Comparison of ENCODE assay signal across 14 cellular contexts in the genomic region with DNA sequence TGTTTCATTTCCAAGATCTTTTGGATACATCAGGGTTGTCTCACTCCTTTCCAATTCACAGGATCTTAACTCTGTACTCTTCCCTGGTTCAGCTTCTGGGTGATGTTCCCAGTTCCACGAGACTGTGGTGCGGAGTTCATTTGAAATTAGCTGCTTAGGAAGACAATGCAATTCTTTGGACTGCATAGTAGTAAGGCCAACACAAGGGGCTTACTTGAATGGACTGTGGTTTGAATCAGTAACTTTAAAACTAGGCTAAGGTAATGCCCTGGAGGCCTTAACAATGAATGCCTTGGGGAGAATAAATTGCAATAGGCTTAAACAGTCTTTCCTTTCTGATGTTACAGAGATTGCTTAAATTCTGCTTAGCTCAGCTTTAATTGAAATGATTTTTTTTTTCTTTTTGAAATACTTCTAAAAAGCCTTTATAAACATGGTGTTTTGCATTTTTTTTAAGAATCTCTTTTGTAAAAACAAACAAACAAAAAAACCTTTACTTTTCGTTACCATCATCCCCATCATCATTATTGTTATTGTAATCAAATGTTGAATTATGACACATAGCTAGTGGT.
DNase-seq lines count a peak whose midpoint lies in the region; ATAC-seq, FAIRE-seq and TF ChIP-seq lines count a peak whose summit lies in the region.
"Had no signal": no experiment of that assay in that cellular context is flagged by ENCODE, and none has a peak within 500 bp of the region (broad histone marks: within the 10 kb centered on the region; RNA-seq: fewer than 3 reads in every experiment).

No MANE protein-coding gene starts in this region.

- H2AFZ ChIP-seq in IMR-90 (replicated peaks; ENCODE audit: low read length, poor library complexity) (no peak overlapping the region), K562 (ENCODE audit: low read depth, low read length) (no peak overlapping the region)

- H3K4me1 ChIP-seq in IMR-90 (ENCODE audit: control insufficient read depth, insufficient read depth, low read length), result no peaks in the 10 kb centered on the region
- peaks cover 0 to 4% of the 10 kb centered on the region in 2 experiments; a peak in 1 of 5 replicates for H3K4me1 ChIP-seq in K562 (replicated peaks in 1 of 2; ENCODE audit: control insufficient read depth in 2 of 2, insufficient read depth in 2 of 2, low read length in 2 of 2)
- H3K4me1 ChIP-seq in kidney (ENCODE audit: control insufficient read depth in 1 of 2, insufficient read depth in 1 of 2, low read depth in 1 of 2, low read length in 2 of 2), result no peaks in the 10 kb centered on the region
- H3K4me1 ChIP-seq in effector memory CD4-positive, alpha-beta T cell (ENCODE audit: control insufficient read depth, insufficient read depth, low read length, poor library complexity, severe bottlenecking), result no peaks in the 10 kb centered on the region

- H2AK9ac ChIP-seq in IMR-90 (replicated peaks; ENCODE audit: low read depth, low read length, poor library complexity), result no peak overlapping the region

- intact Hi-C loops in IMR-90 (cut with micrococcal nuclease) (no loop called here), K562 (cut with micrococcal nuclease) (no loop called here), kidney (cut with DNase I) (no loop called here)

- H4K8ac ChIP-seq in IMR-90 (ENCODE audit: low read depth in 2 of 2, low read length in 2 of 2), result no peak overlapping the region

- no peak overlapping the region for H3K4me3 ChIP-seq in IMR-90 (ENCODE audit: insufficient read depth, low read depth, low read length)
- H3K4me3 ChIP-seq in K562, result no peak overlapping the region
- H3K4me3 ChIP-seq in kidney (ENCODE audit: low read length in 2 of 2), result no peak overlapping the region
- H3K4me3 ChIP-seq in effector memory CD4-positive, alpha-beta T cell (ENCODE audit: insufficient read depth, low read depth, low read length, poor library complexity, severe bottlenecking), result no peak overlapping the region

- H2BK20ac ChIP-seq in IMR-90 (ENCODE audit: low read depth, low read length), result no peak overlapping the region

- FAIRE-seq in K562 (lab: Jason Lieb, UNC) (no peak), kidney (lab: Jason Lieb, UNC) (peak; percentile 19), H54 (lab: Jason Lieb, UNC) (no peak)
- FAIRE-seq: D721Med had no signal

- no peaks in the 10 kb centered on the region for H3K79me2 ChIP-seq in K562 (ENCODE audit: control insufficient read depth, insufficient read depth, low read length)

- TF ChIP-seq POLR2A in IMR-90 (IDR thresholded peaks at IDR 0.05; ENCODE audit: low read depth, low read length) (no peak), K562 (conservative IDR thresholded peaks at IDR 0.05) (no peak), H54 (IDR thresholded peaks at IDR 0.05; ENCODE audit: low read depth, low read length) (no peak)

- H3K4ac ChIP-seq in IMR-90 (ENCODE audit: low read depth, low read length), result no peak overlapping the region

- H3K9me1 ChIP-seq in IMR-90 (ENCODE audit: insufficient read depth, low read length) (no peaks in the 10 kb centered on the region), K562 (ENCODE audit: control insufficient read depth, insufficient read depth, low read length) (no peaks in the 10 kb centered on the region)

- H2BK15ac ChIP-seq in IMR-90 (ENCODE audit: low read depth, low read length), result no peak overlapping the region

- TF ChIP-seq EP300 in K562 (IDR thresholded peaks at IDR 0.05; ENCODE audit: low read length), result no peak

- H3K56ac ChIP-seq in IMR-90 (ENCODE audit: extremely low read depth, insufficient read depth, low read length), result no peak overlapping the region

- in situ Hi-C loops in IMR-90 (cut with MboI; ENCODE audit: low sequenced_read_pairs), result no loop called here
- in situ Hi-C loops in K562 (cut with MboI), result no loop called here

- H4K5ac ChIP-seq in IMR-90 (ENCODE audit: low read depth, low read length), result no peak overlapping the region

- no peak overlapping the region for H3K14ac ChIP-seq in IMR-90 (replicated peaks; ENCODE audit: low read depth, low read length)

- TF ChIP-seq CTCF in IMR-90 (conservative IDR thresholded peaks at IDR 0.05; ENCODE audit: low read depth, low read length) (no peak), K562 (IDR thresholded peaks at IDR 0.05 in 2 of 3, conservative IDR thresholded peaks at IDR 0.05 in 1 of 3; ENCODE audit: insufficient read depth in 2 of 3, low read depth in 1 of 3, low read length in 3 of 3) (no peak), kidney (IDR thresholded peaks at IDR 0.05; ENCODE audit: borderline replicate concordance, extremely low read depth, insufficient read depth) (no peak)

- H3K9ac ChIP-seq in IMR-90 (ENCODE audit: low read depth, low read length), result no peak overlapping the region
- H3K9ac ChIP-seq in K562 (ENCODE audit: insufficient read depth in 1 of 2, low read depth in 2 of 2, low read length in 2 of 2), result no peak overlapping the region
- no peak overlapping the region for H3K9ac ChIP-seq in kidney (ENCODE audit: low read length in 2 of 2)
- H3K9ac ChIP-seq: KMS-11 had no signal

- CTCF ChIA-PET in IMR-90 (lab: Yijun Ruan, JAX) (interaction anchor here (0.9 to 1.0 kb wide), 2 partner anchors 27 to 37 kb away, joined by 3 read pairs; no protein-coding TSS in a partner anchor), K562 (lab: Yijun Ruan, JAX; ENCODE audit: low intra/inter-chr PET ratio) (interaction anchor here (0.6 kb wide), 1 partner anchor 348 kb away, joined by 3 read pairs; no protein-coding TSS in a partner anchor)

- no peak overlapping the region for H2BK5ac ChIP-seq in IMR-90 (ENCODE audit: low read depth, low read length, poor library complexity, severe bottlenecking)

- BruUV-seq in IMR-90 (replicated peaks; lab: Mats Ljungman, UMichigan), result no TSS peak
- no TSS peak for BruUV-seq in K562 (replicated peaks; lab: Mats Ljungman, UMichigan)

- H4K91ac ChIP-seq in IMR-90 (ENCODE audit: insufficient read depth, low read depth, low read length), result no peak overlapping the region

- H3K36me3 ChIP-seq in IMR-90 (ENCODE audit: control insufficient read depth, insufficient read depth, low read length) (no peaks in the 10 kb centered on the region), K562 (ENCODE audit: control insufficient read depth, insufficient read depth, low read length) (no peaks in the 10 kb centered on the region), kidney (ENCODE audit: control insufficient read depth in 1 of 2, insufficient read depth in 2 of 2, low read length in 2 of 2) (no peaks in the 10 kb centered on the region)
- H3K36me3 ChIP-seq in effector memory CD4-positive, alpha-beta T cell (ENCODE audit: control insufficient read depth, insufficient read depth, low read length), result no peaks in the 10 kb centered on the region

- no peak overlapping the region for H2BK120ac ChIP-seq in IMR-90 (ENCODE audit: low read depth, low read length)

- no peak for DNase-seq in IMR-90
- DNase-seq in K562 (ENCODE audit: extremely low read depth in 1 of 4, low spot score in 3 of 4), result no peak
- DNase-seq in kidney, result no peak
- DNase-seq in GM19238 (ENCODE audit: insufficient read length, low spot score), result no peak
- DNase-seq in DMS114 treated with DMSO at 0.1 percent for 48 hours (lab: John Stamatoyannopoulos, UW; ENCODE audit: unreplicated experiment), result no peak
- no peak for DNase-seq in effector memory CD4-positive, alpha-beta T cell
- no peak for DNase-seq in H54 (ENCODE audit: insufficient read length, low spot score)
- DNase-seq: CD8-positive, alpha-beta T cell; COR-L47; DND-41; GDM1; GOT3 had no signal

- no peak overlapping the region for H3K18ac ChIP-seq in IMR-90 (ENCODE audit: low read depth, low read length)

- no CpG with 5 or more reads among the region's 3 CpGs for WGBS in IMR-90 (ENCODE audit: extremely low coverage in 2 of 2, insufficient read length in 1 of 2), 2 experiments
- WGBS in K562 (ENCODE audit: insufficient coverage, low coverage, missing lambda C conversion rate), result 43% methylated on average over 3 of the region's 3 CpGs

- no peak for TF ChIP-seq RAD21 in IMR-90 (IDR thresholded peaks at IDR 0.05; ENCODE audit: low read length)
- TF ChIP-seq RAD21 in K562 (CRISPR knock-in tag; conservative IDR thresholded peaks at IDR 0.05 in 1 of 2, IDR thresholded peaks at IDR 0.05 in 1 of 2), result no peak

- ATAC-seq in IMR-90 (ENCODE audit: low read depth), result no peak
- ATAC-seq in K562, result no peak
- ATAC-seq: CD8-positive, alpha-beta T cell had no signal

- dilution Hi-C loops in IMR-90 (cut with HindIII; ENCODE audit: low sequenced_read_pairs, unreplicated experiment), result no loop called here

- H3K4me2 ChIP-seq in IMR-90 (ENCODE audit: low read depth, low read length) (no peak overlapping the region), K562 (ENCODE audit: insufficient read depth, low read length) (no peak overlapping the region)
- H3K4me2 ChIP-seq: KMS-11 had no signal

- H3K27me3 ChIP-seq in IMR-90 (ENCODE audit: control insufficient read depth, insufficient read depth, low read length), result no peaks in the 10 kb centered on the region
- no peaks in the 10 kb centered on the region for H3K27me3 ChIP-seq in K562 (ENCODE audit: control insufficient read depth in 2 of 2, insufficient read depth in 2 of 2, low read length in 2 of 2)
- no peaks in the 10 kb centered on the region for H3K27me3 ChIP-seq in effector memory CD4-positive, alpha-beta T cell (replicated peaks; ENCODE audit: control insufficient read depth, insufficient read depth, low read length, poor library complexity, severe bottlenecking)

- POLR2A ChIA-PET in IMR-90 (lab: Charles Lee; ENCODE audit: unreplicated experiment), result no interaction called here
- POLR2A ChIA-PET in K562 (lab: Yijun Ruan, JAX), result interaction anchor here (0.7 kb wide), 1 partner anchor 157 kb away, joined by 3 read pairs; no protein-coding TSS in a partner anchor

- H3K27ac ChIP-seq in IMR-90 (ENCODE audit: insufficient read depth, low read length) (no peak overlapping the region), K562 (ENCODE audit: extremely low read depth, low read depth, low read length) (no peak overlapping the region), kidney (ENCODE audit: low read depth in 2 of 2, low read length in 2 of 2) (no peak overlapping the region)
- no peak overlapping the region for H3K27ac ChIP-seq in effector memory CD4-positive, alpha-beta T cell (ENCODE audit: insufficient read depth, low read length, poor library complexity, severe bottlenecking)
- H3K27ac ChIP-seq: KMS-11 had no signal

- no peak overlapping the region for H3K23ac ChIP-seq in IMR-90 (ENCODE audit: low read depth, low read length)

- H4K20me1 ChIP-seq in IMR-90 (ENCODE audit: insufficient read depth, low read length) (no peaks in the 10 kb centered on the region), K562 (replicated peaks; ENCODE audit: control insufficient read depth, insufficient read depth, low read length) (no peaks in the 10 kb centered on the region)

- H3K9me3 ChIP-seq in IMR-90 (ENCODE audit: control insufficient read depth, insufficient read depth, low read length) (no peaks in the 10 kb centered on the region), K562 (replicated peaks; ENCODE audit: control insufficient read depth, insufficient read depth, low read depth, low read length) (no peaks in the 10 kb centered on the region), kidney (ENCODE audit: control insufficient read depth in 1 of 2, low read length in 2 of 2) (no peaks in the 10 kb centered on the region)
- H3K9me3 ChIP-seq in effector memory CD4-positive, alpha-beta T cell (ENCODE audit: control insufficient read depth, low read length), result no peaks in the 10 kb centered on the region

- H2AK5ac ChIP-seq in IMR-90 (ENCODE audit: low read depth, low read length), result no peak overlapping the region

- H3K79me1 ChIP-seq in IMR-90 (ENCODE audit: low read depth in 1 of 2, low read length in 2 of 2), result no peaks in the 10 kb centered on the region
